Comparison of ENCODE assay signal across 8 cellular contexts in the genomic region with DNA sequence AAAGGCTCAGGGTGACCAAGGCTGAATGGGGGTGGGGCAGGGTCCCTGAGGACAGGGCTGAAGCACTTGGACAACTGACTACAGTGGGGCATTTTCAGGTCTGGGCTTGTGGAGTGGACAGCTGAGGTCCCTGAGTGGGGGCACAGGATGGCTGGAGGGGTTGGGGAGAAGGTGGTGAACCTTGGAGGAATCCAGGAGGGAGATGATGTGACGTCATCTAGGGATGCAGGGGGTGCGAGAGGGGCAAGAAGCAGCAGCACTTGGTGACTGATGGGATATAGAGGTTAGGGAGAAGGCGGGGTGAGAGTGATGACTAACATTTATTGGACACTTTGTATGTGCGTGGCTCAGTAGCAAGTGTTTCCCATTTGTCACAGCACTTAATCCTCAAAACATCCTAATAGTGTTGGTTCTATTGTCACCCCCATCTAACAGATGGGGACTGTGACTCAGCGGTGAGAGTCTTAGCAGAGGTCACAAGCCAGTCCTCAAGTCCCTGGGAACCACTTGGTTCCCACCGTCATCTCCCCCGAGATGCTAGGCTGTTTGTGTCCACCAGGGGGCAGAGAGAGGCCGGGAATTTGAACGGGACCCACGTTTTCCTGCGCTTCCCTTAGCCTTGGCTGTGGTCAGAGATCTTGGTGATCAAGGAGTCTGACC. TPM values are rescaled to one million over a fixed set of nuclear protein-coding genes. Genes with fewer than 3 reads are reported as not detected.
DNase-seq lines count a peak whose midpoint lies in the region; ATAC-seq and TF ChIP-seq lines count a peak whose summit lies in the region.

No MANE protein-coding gene starts in this region.

- peak; percentile 92 for DNase-seq in CD1c-positive myeloid dendritic cell (ENCODE audit: extremely low spot score)
- DNase-seq in NCI-H510A (lab: John Stamatoyannopoulos, UW), result peak; percentile 100
- DNase-seq in activated CD4-positive, alpha-beta T cell treated with anti-CD3 and anti-CD28 coated beads, Interleukin-2, amount 10 ng/mL, durations not matched to agents 24 days and 14 days, result peak; percentile 91
- peak; percentile 62 to 92 for DNase-seq in lower leg skin (ENCODE audit: low spot score in 2 of 2)
- peak; percentile 8 to 44 for DNase-seq in stimulated activated CD8-positive, alpha-beta memory T cell treated with anti-CD3 and anti-CD28 coated beads, Interleukin-2, amount 100 ng/mL, for 1 hour (ENCODE audit: low read depth in 2 of 2)

- no peak overlapping the region for H3K4me3 ChIP-seq in lower leg skin (ENCODE audit: low read depth, poor library complexity, severe bottlenecking)

- TF ChIP-seq CTCF in lower leg skin (IDR thresholded peaks at IDR 0.05), result peak in 1 of 3 donors; percentile 85

- H3K36me3 Mint-ChIP-seq in activated CD4-positive, alpha-beta T cell treated with anti-CD3 and anti-CD28 coated beads, Interleukin-2, amount 10 ng/mL, durations not matched to agents 24 days and 14 days (ENCODE audit: low read depth), result no peaks in the 10 kb centered on the region
- H3K36me3 Mint-ChIP-seq in dendritic cell treated with granulocyte-macrophage colony-stimulating factor and Interleukin-4, amounts not matched to agents 40 ng/mL and 50 ng/mL, for 4 days (ENCODE audit: low read depth), result no peaks in the 10 kb centered on the region

- ATAC-seq in GM19025 (IDR thresholded peaks at IDR 0.05; ENCODE audit: low read depth, unreplicated experiment) (peak; percentile 18), HG03139 (IDR thresholded peaks at IDR 0.05; ENCODE audit: unreplicated experiment) (peak; percentile 42)

- peaks cover 10% of the 10 kb centered on the region for H3K27me3 Mint-ChIP-seq in activated CD4-positive, alpha-beta T cell treated with anti-CD3 and anti-CD28 coated beads, Interleukin-2, amount 10 ng/mL, durations not matched to agents 24 days and 14 days
- no peaks in the 10 kb centered on the region for H3K27me3 Mint-ChIP-seq in dendritic cell treated with granulocyte-macrophage colony-stimulating factor and Interleukin-4, amounts not matched to agents 40 ng/mL and 50 ng/mL, for 4 days

- no peaks in the 10 kb centered on the region for H3K9me3 Mint-ChIP-seq in activated CD4-positive, alpha-beta T cell treated with anti-CD3 and anti-CD28 coated beads, Interleukin-2, amount 10 ng/mL, durations not matched to agents 24 days and 14 days
- H3K9me3 Mint-ChIP-seq in dendritic cell treated with granulocyte-macrophage colony-stimulating factor and Interleukin-4, amounts not matched to agents 40 ng/mL and 50 ng/mL, for 4 days, result no peaks in the 10 kb centered on the region

- 6 to 7% methylated on average over 11 of the region's 11 CpGs for WGBS in lower leg skin, 2 donors

- peaks cover 13% of the 10 kb centered on the region for H3K4me1 Mint-ChIP-seq in activated CD4-positive, alpha-beta T cell treated with anti-CD3 and anti-CD28 coated beads, Interleukin-2, amount 10 ng/mL, durations not matched to agents 24 days and 14 days
- peaks cover 29% of the 10 kb centered on the region for H3K4me1 Mint-ChIP-seq in dendritic cell treated with granulocyte-macrophage colony-stimulating factor and Interleukin-4, amounts not matched to agents 40 ng/mL and 50 ng/mL, for 4 days (ENCODE audit: low read depth)

- no peak overlapping the region for H3K27ac Mint-ChIP-seq in activated CD4-positive, alpha-beta T cell treated with anti-CD3 and anti-CD28 coated beads, Interleukin-2, amount 10 ng/mL, durations not matched to agents 24 days and 14 days
- peak overlapping the region; percentile 75 for H3K27ac Mint-ChIP-seq in dendritic cell treated with granulocyte-macrophage colony-stimulating factor and Interleukin-4, amounts not matched to agents 40 ng/mL and 50 ng/mL, for 4 days

- intact Hi-C loops in activated CD4-positive, alpha-beta T cell treated with anti-CD3 and anti-CD28 coated beads, Interleukin-2, amount 10 ng/mL, durations not matched to agents 24 days and 14 days (cut with micrococcal nuclease), result loop anchor here (1.0 to 5.0 kb wide), 3 partner anchors 86 to 156 kb away; no protein-coding TSS in a partner anchor
- intact Hi-C loops in dendritic cell treated with granulocyte-macrophage colony-stimulating factor and Interleukin-4, amounts not matched to agents 40 ng/mL and 50 ng/mL, for 4 days (cut with micrococcal nuclease), result loop anchor here (1.0 to 5.0 kb wide), 3 partner anchors 86 to 157 kb away; no protein-coding TSS in a partner anchor
- intact Hi-C loops in lower leg skin (cut with DNase I; ENCODE audit: low total_unique reads), result loop anchor here (5.0 kb wide), 2 partner anchors 86 to 156 kb away; a partner anchor contains a TSS

- no peak overlapping the region for H3K4me3 Mint-ChIP-seq in activated CD4-positive, alpha-beta T cell treated with anti-CD3 and anti-CD28 coated beads, Interleukin-2, amount 10 ng/mL, durations not matched to agents 24 days and 14 days
- H3K4me3 Mint-ChIP-seq in dendritic cell treated with granulocyte-macrophage colony-stimulating factor and Interleukin-4, amounts not matched to agents 40 ng/mL and 50 ng/mL, for 4 days, result peak overlapping the region; percentile 57

- no peak for TF ChIP-seq POLR2A in lower leg skin (IDR thresholded peaks at IDR 0.05)

RNA-seq across cellular contexts. Expression of a gene that starts 27.9 kb away (rescaled TPM):
- total RNA-seq in activated CD4-positive, alpha-beta T cell treated with anti-CD3 and anti-CD28 coated beads, Interleukin-2, amount 10 ng/mL, durations not matched to agents 24 days and 14 days, result 0.37 and 0.43 TPM in 2 replicates
- total RNA-seq in lower leg skin, result 1 to 10 TPM; 1.1 to 2.2 (median 1.5) TPM

RNA-seq across cellular contexts. Expression of a gene that starts 45.4 kb away (rescaled TPM):
- total RNA-seq in activated CD4-positive, alpha-beta T cell treated with anti-CD3 and anti-CD28 coated beads, Interleukin-2, amount 10 ng/mL, durations not matched to agents 24 days and 14 days, result 1.5 and 1.8 TPM in 2 replicates
- 1 to 10 TPM in 2 of 4 donors, under 1 TPM in 1, not detected in 1; 0.15 to 6.6 (median 1.4) TPM for total RNA-seq in lower leg skin

Comparison
In these comparisons a context has a peak if more than half of its experiments do, and no peak if none do; other contexts are left out.
1. DNase-seq: peak in every context shown above with its lines; median percentile 100 in NCI-H510A; 92 in CD1c-positive myeloid dendritic cell; 91 in activated CD4-positive, alpha-beta T cell treated with anti-CD3 and anti-CD28 coated beads, Interleukin-2, amount 10 ng/mL, durations not matched to agents 24 days and 14 days; 77 in lower leg skin; 26 in stimulated activated CD8-positive, alpha-beta memory T cell treated with anti-CD3 and anti-CD28 coated beads, Interleukin-2, amount 100 ng/mL, for 1 hour.